In the genomic region with DNA sequence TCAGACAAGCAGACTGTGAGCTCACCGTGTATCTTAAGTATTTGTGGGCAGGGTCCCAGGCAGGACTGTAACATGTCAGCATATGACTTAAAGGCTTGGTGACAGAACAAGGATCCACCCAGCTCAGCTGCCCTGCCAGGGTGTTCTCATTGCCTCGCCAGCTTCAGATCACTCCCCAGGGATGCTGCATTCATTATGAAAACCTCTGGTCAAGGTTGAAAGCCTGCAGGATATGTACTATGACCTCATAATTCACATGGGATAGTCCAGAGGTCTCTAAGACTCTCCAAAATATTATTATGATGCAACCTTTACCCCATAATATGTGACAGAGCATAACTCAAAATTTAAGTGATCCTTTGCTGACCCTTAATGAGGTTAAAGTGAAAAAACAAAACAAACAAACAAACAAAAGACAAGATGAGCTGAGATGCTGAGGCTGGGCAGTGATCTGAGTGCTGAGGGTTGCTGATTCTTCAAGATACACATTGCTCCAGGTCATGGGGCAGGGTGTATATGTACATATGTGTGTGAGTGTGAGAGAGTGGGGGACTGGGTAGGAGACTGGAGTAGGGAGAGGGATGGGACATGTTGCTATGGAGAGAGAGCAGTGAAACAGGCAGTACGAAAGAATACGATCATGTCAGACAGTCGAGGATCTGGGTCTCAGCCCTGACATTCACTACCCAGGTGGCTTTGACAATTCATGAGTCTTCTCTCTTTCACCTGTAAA, we compare ENCODE assay signal across 9 cellular contexts.
DNase-seq lines count a peak whose midpoint lies in the region; ATAC-seq and TF ChIP-seq lines count a peak whose summit lies in the region.
"Had no signal": no experiment of that assay in that cellular context is flagged by ENCODE, and none has a peak within 500 bp of the region (broad histone marks: within the 10 kb centered on the region; RNA-seq: fewer than 3 reads in every experiment).

No MANE protein-coding gene starts in this region.

- peak overlapping the region; percentile 29 for H3K4me3 Mint-ChIP-seq in activated B cell treated with CpG ODN at 0.5 μM for 24 hours

- H3K4me1 ChIP-seq in left lung: peaks cover 0 to 10% of the 10 kb centered on the region in 2 donors

- no peaks in the 10 kb centered on the region for H3K36me3 Mint-ChIP-seq in activated B cell treated with CpG ODN at 0.5 μM for 24 hours (ENCODE audit: low read depth)

- peak overlapping the region; percentile 95 for H3K27ac Mint-ChIP-seq in activated B cell treated with CpG ODN at 0.5 μM for 24 hours

- no peak overlapping the region for H3K4me3 ChIP-seq in left lung

- H3K27me3 ChIP-seq in left lung: no peaks in the 10 kb centered on the region

- POLR2A ChIA-PET in activated B cell treated with CpG ODN at 0.5 μM for 24 hours (lab: Charles Lee): interaction anchor here (0.5 to 6.5 kb wide), 27 partner anchors 11 to 771 kb away, joined by 3 to 132 read pairs (median 4); a partner anchor contains a TSS

- TF ChIP-seq CTCF in activated B cell treated with CpG ODN at 0.5 μM for 24 hours (IDR thresholded peaks at IDR 0.05) (no peak), left lung (IDR thresholded peaks at IDR 0.05) (no peak)

- H3K27me3 Mint-ChIP-seq in activated B cell treated with CpG ODN at 0.5 μM for 24 hours: no peaks in the 10 kb centered on the region

- H3K27ac ChIP-seq in left lung: no peak overlapping the region

- no peaks in the 10 kb centered on the region for H3K9me3 ChIP-seq in left lung

- no peaks in the 10 kb centered on the region for H3K9me3 Mint-ChIP-seq in activated B cell treated with CpG ODN at 0.5 μM for 24 hours

- intact Hi-C loops in activated B cell treated with CpG ODN at 0.5 μM for 24 hours (cut with micrococcal nuclease): loop anchor here (1.0 to 5.0 kb wide), 12 partner anchors 17 to 363 kb away; no protein-coding TSS in a partner anchor
- intact Hi-C loops in left lung (cut with DNase I): no loop called here

- ATAC-seq in GM18498 (IDR thresholded peaks at IDR 0.05; ENCODE audit: unreplicated experiment) (peak; percentile 24), HG02610 (IDR thresholded peaks at IDR 0.05; ENCODE audit: unreplicated experiment) (peak; percentile 59), activated B cell treated with CpG ODN at 0.5 μM for 24 hours (ENCODE audit: low read depth) (peak; percentile 72), left lung (peak; percentile 40), HG03520 (IDR thresholded peaks at IDR 0.05; ENCODE audit: unreplicated experiment) (no peak)

- no peaks in the 10 kb centered on the region for H3K36me3 ChIP-seq in left lung

- CTCF ChIA-PET in activated B cell treated with CpG ODN at 0.5 μM for 24 hours (lab: Charles Lee): interaction anchor here (0.7 to 3.3 kb wide), 9 partner anchors 12 to 169 kb away, joined by 3 to 19 read pairs (median 4); a partner anchor contains a TSS

- DNase-seq in activated B cell treated with CpG ODN at 0.5 μM for 24 hours: peak; percentile 28
- no peak for DNase-seq in left lung
- no peak for DNase-seq in NK-92 (lab: John Stamatoyannopoulos, UW; ENCODE audit: unreplicated experiment)
- DNase-seq in anterior cingulate cortex (lab: John Stamatoyannopoulos, UW): no peak
- DNase-seq in DMS 273 (lab: John Stamatoyannopoulos, UW; ENCODE audit: unreplicated experiment): no peak
- DNase-seq: NCI-H2227 treated with DMSO at 0.1 percent for 48 hours had no signal

- H3K4me1 Mint-ChIP-seq in activated B cell treated with CpG ODN at 0.5 μM for 24 hours: peaks cover 50% of the 10 kb centered on the region
